In genomic region chrX:134294548-134294947, GRCh38 we compare ENCODE assay signal across 1 cellular context.
TF ChIP-seq lines count a peak whose summit lies in the region.

No MANE protein-coding gene starts in this region.

TF ChIP-seq in K562, 482 proteins besides CTCF, POLR2A, EP300 and RAD21 (continued from another document):
- TF ChIP-seq BRF1 (IDR thresholded peaks at IDR 0.05; ENCODE audit: borderline replicate concordance, extremely low read depth, insufficient read length), result no peak
- TF ChIP-seq ZNF75A (CRISPR knock-in tag; IDR thresholded peaks at IDR 0.05), result no peak
- no peak for TF ChIP-seq PKNOX1 (IDR thresholded peaks at IDR 0.05)
- TF ChIP-seq FOXJ3 (CRISPR knock-in tag; IDR thresholded peaks at IDR 0.05), result no peak
TF ChIP-seq in K562: peak in this region for 1.
